11 cellular contexts compared by ENCODE assay signal in the genomic region with DNA sequence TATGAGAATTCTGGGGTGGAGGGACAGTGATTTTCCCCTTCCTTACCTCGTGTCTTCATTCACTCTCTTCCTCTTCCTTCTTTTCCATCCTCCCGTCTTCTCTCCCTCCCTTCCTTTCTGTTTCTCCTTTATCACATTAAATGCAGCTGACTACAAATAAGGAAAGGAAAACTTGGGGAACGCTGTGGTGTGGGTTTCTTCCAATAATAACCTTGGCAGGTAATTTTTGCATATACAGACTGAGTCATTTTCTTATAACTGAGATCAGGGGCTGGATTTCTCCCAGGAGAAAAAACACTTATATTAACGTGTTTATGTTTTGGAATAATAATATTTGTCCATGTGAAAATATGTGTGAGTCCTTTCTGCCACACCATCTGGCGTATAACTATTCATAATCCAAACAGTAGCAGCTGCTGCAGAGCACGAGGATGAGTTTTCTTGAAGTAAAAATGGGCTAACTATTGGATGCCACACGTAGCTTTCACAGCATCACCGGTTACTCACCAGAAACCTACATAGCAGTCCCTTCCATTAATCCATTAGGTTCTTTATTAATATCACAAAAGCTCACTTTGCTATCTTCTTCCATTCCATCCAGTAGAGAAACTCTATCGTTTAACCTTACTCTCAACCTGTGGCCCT.
DNase-seq lines count a peak whose midpoint lies in the region; ATAC-seq, FAIRE-seq and TF ChIP-seq lines count a peak whose summit lies in the region.
"Had no signal": no experiment of that assay in that cellular context is flagged by ENCODE, and none has a peak within 500 bp of the region (broad histone marks: within the 10 kb centered on the region; RNA-seq: fewer than 3 reads in every experiment).

No MANE protein-coding gene starts in this region.

- BruUV-seq in Calu3 (replicated peaks; lab: Mats Ljungman, UMichigan): no TSS peak

- POLR2A ChIA-PET in CD4-positive, alpha-beta T cell (lab: Charles Lee): interaction anchor here (0.6 kb wide), 1 partner anchor 163 kb away, joined by 3 read pairs; no protein-coding TSS in a partner anchor

- H3K27ac ChIP-seq in CD4-positive, alpha-beta T cell (ENCODE audit: low read depth, low read length): no peak overlapping the region
- H3K27ac ChIP-seq: upper lobe of left lung had no signal

- H3K4me1 Mint-ChIP-seq in CD4-positive, alpha-beta T cell (ENCODE audit: low read depth): peaks cover 53% of the 10 kb centered on the region
- H3K4me1 Mint-ChIP-seq in activated T-helper 17 cell treated with anti-CD3 and anti-CD28 coated beads, Interleukin-2, amount 50 U/mL, for 72 hours: peaks cover 12% of the 10 kb centered on the region
- H3K4me1 Mint-ChIP-seq in Calu3 (ENCODE audit: low read depth, unreplicated experiment): peaks cover 17% of the 10 kb centered on the region

- peak overlapping the region; percentile 83 for H3K4me3 Mint-ChIP-seq in CD4-positive, alpha-beta T cell
- peak overlapping the region; percentile 62 for H3K4me3 Mint-ChIP-seq in activated T-helper 17 cell treated with anti-CD3 and anti-CD28 coated beads, Interleukin-2, amount 50 U/mL, for 72 hours
- no peak overlapping the region for H3K4me3 Mint-ChIP-seq in Calu3 (ENCODE audit: low read depth, unreplicated experiment)
- H3K4me3 Mint-ChIP-seq: mesothelial cell of epicardium had no signal

- H3K27me3 Mint-ChIP-seq in CD4-positive, alpha-beta T cell: peaks cover 85% of the 10 kb centered on the region
- peaks cover 54% of the 10 kb centered on the region for H3K27me3 Mint-ChIP-seq in activated T-helper 17 cell treated with anti-CD3 and anti-CD28 coated beads, Interleukin-2, amount 50 U/mL, for 72 hours
- H3K27me3 Mint-ChIP-seq in Calu3 (ENCODE audit: unreplicated experiment): no peaks in the 10 kb centered on the region

- TF ChIP-seq CTCF in CD4-positive, alpha-beta T cell (IDR thresholded peaks at IDR 0.05): no peak
- TF ChIP-seq CTCF in Calu3 (IDR thresholded peaks at IDR 0.05; ENCODE audit: unreplicated experiment): no peak

- FAIRE-seq in RCC 7860 (lab: Jason Lieb, UNC): no peak

- no peaks in the 10 kb centered on the region for H3K9me3 Mint-ChIP-seq in CD4-positive, alpha-beta T cell
- H3K9me3 Mint-ChIP-seq in activated T-helper 17 cell treated with anti-CD3 and anti-CD28 coated beads, Interleukin-2, amount 50 U/mL, for 72 hours: peaks cover 4% of the 10 kb centered on the region
- no peaks in the 10 kb centered on the region for H3K9me3 Mint-ChIP-seq in Calu3 (ENCODE audit: low read depth, unreplicated experiment)
- H3K9me3 Mint-ChIP-seq: mesothelial cell of epicardium had no signal

- H3K36me3 Mint-ChIP-seq in CD4-positive, alpha-beta T cell (ENCODE audit: low read depth): no peaks in the 10 kb centered on the region
- peaks cover 7% of the 10 kb centered on the region for H3K36me3 Mint-ChIP-seq in activated T-helper 17 cell treated with anti-CD3 and anti-CD28 coated beads, Interleukin-2, amount 50 U/mL, for 72 hours (ENCODE audit: low read depth)
- H3K36me3 Mint-ChIP-seq in Calu3 (ENCODE audit: insufficient read depth, unreplicated experiment): no peaks in the 10 kb centered on the region
- H3K36me3 Mint-ChIP-seq: mesothelial cell of epicardium had no signal

- intact Hi-C loops in CD4-positive, alpha-beta T cell (cut with DNase I, micrococcal nuclease): no loop called here
- intact Hi-C loops in Calu3 (cut with micrococcal nuclease; ENCODE audit: unreplicated experiment): no loop called here

- H3K27me3 ChIP-seq in CD4-positive, alpha-beta T cell (ENCODE audit: control insufficient read depth, insufficient read depth, low read length): peaks cover 45% of the 10 kb centered on the region
- H3K27me3 ChIP-seq: upper lobe of left lung had no signal

- CTCF ChIA-PET in CD4-positive, alpha-beta T cell (lab: Charles Lee): no interaction called here
- CTCF ChIA-PET in Calu3 (lab: Charles Lee): no interaction called here

- H3K9me3 ChIP-seq in CD4-positive, alpha-beta T cell (ENCODE audit: control insufficient read depth, low read length): no peaks in the 10 kb centered on the region
- H3K9me3 ChIP-seq: upper lobe of left lung had no signal

- H3K27ac Mint-ChIP-seq in CD4-positive, alpha-beta T cell: peak overlapping the region; percentile 86
- H3K27ac Mint-ChIP-seq in activated T-helper 17 cell treated with anti-CD3 and anti-CD28 coated beads, Interleukin-2, amount 50 U/mL, for 72 hours: peak overlapping the region; percentile 93
- no peak overlapping the region for H3K27ac Mint-ChIP-seq in Calu3 (ENCODE audit: unreplicated experiment)
- H3K27ac Mint-ChIP-seq: mesothelial cell of epicardium had no signal

- no peak for ATAC-seq in CD4-positive, alpha-beta T cell (ENCODE audit: poor library complexity)
- ATAC-seq in activated T-helper 17 cell treated with anti-CD3 and anti-CD28 coated beads, Interleukin-2, amount 50 U/mL, for 72 hours (replicated peaks): no peak
- ATAC-seq in HG02870 (IDR thresholded peaks at IDR 0.05; ENCODE audit: unreplicated experiment): no peak

- no peak for DNase-seq in CD4-positive, alpha-beta T cell
- DNase-seq in H4 (ENCODE audit: low spot score): peak; percentile 42
- DNase-seq in iris pigment epithelial cell (ENCODE audit: low read depth): peak; percentile 65
- DNase-seq in RCC 7860 (ENCODE audit: low spot score): no peak
- no peak for DNase-seq in Calu3
- DNase-seq in GM19238 (ENCODE audit: insufficient read length, low spot score): no peak
- DNase-seq: NCI-H2081, upper lobe of left lung had no signal

Comparison
In these comparisons a context has a peak if more than half of its experiments do, and no peak if none do; other contexts are left out.
1. DNase-seq: peak in H4 (single experiment) and iris pigment epithelial cell (single experiment); none in CD4-positive, alpha-beta T cell (0 of 10), RCC 7860 (single experiment), Calu3 (single experiment) and GM19238 (single experiment).